In genomic region chr12:53493610-53494391, GRCh38 we compare ENCODE assay signal across 8 cellular contexts. TPM values are rescaled to one million over a fixed set of nuclear protein-coding genes. Genes with fewer than 3 reads are reported as not detected.
DNase-seq lines count a peak whose midpoint lies in the region; ATAC-seq and TF ChIP-seq lines count a peak whose summit lies in the region.

No MANE protein-coding gene starts in this region.

- H3K9ac ChIP-seq in SK-N-SH: peak overlapping the region; percentile 63

- no peaks in the 10 kb centered on the region for H3K9me2 ChIP-seq in SK-N-SH

- TF ChIP-seq EP300 in SK-N-SH (IDR thresholded peaks at IDR 0.05; ENCODE audit: borderline replicate concordance in 1 of 2, low read depth in 1 of 2, low read length in 1 of 2): no peak

- no peaks in the 10 kb centered on the region for H3K27me3 ChIP-seq in SK-N-SH (ENCODE audit: insufficient read depth)

- H3K4me1 Mint-ChIP-seq in activated CD8-positive, alpha-beta T cell treated with anti-CD3 and anti-CD28 coated beads for 36 hours (ENCODE audit: low read depth): peaks cover 30% of the 10 kb centered on the region
- peaks cover 34 to 42% of the 10 kb centered on the region in 2 donors for H3K4me1 Mint-ChIP-seq in immature natural killer cell
- H3K4me1 Mint-ChIP-seq in stimulated activated naive CD8-positive, alpha-beta T cell treated with anti-CD3 and anti-CD28 coated beads, Interleukin-15, amount 100 ng/mL, for 72 hours: peaks cover 43% of the 10 kb centered on the region

- ATAC-seq in SK-N-SH treated with all-trans-retinoic acid at 6 μM for 48 hours: no peak; the same call in 2 of the 3 replicates
- ATAC-seq in activated CD8-positive, alpha-beta T cell treated with anti-CD3 and anti-CD28 coated beads for 36 hours: no peak
- peak; percentile 4 for ATAC-seq in stimulated activated naive CD8-positive, alpha-beta T cell treated with anti-CD3 and anti-CD28 coated beads, Interleukin-15, amount 100 ng/mL, for 72 hours
- no peak for ATAC-seq in GM18498 (IDR thresholded peaks at IDR 0.05; ENCODE audit: unreplicated experiment)

- WGBS in SK-N-SH (ENCODE audit: low lambda C conversion rate): 42% methylated on average over 11 of the region's 11 CpGs

- H3K79me2 ChIP-seq in SK-N-SH (ENCODE audit: insufficient read depth): peaks cover 62% of the 10 kb centered on the region

- no peaks in the 10 kb centered on the region for H3K9me3 ChIP-seq in SK-N-SH

- intact Hi-C loops in activated CD8-positive, alpha-beta T cell treated with anti-CD3 and anti-CD28 coated beads for 36 hours (cut with micrococcal nuclease): no loop called here

- no peaks in the 10 kb centered on the region for H4K20me1 ChIP-seq in SK-N-SH (ENCODE audit: insufficient read depth)

- H3K36me3 Mint-ChIP-seq in activated CD8-positive, alpha-beta T cell treated with anti-CD3 and anti-CD28 coated beads for 36 hours (ENCODE audit: low read depth): no peaks in the 10 kb centered on the region
- no peaks in the 10 kb centered on the region for H3K36me3 Mint-ChIP-seq in immature natural killer cell

- peaks cover 30% of the 10 kb centered on the region for H3F3A ChIP-seq in SK-N-SH (replicated peaks; ENCODE audit: insufficient read depth)

- peak overlapping the region; percentile 47 to 57 for H3K4me3 ChIP-seq in SK-N-SH (ENCODE audit: low read depth in 2 of 2, low read length in 1 of 2)

- H3K27ac ChIP-seq in SK-N-SH (ENCODE audit: low read depth in 2 of 2, low read length in 1 of 2): peak overlapping the region; percentile 63 to 94

- H3K9me3 Mint-ChIP-seq in activated CD8-positive, alpha-beta T cell treated with anti-CD3 and anti-CD28 coated beads for 36 hours: no peaks in the 10 kb centered on the region
- no peaks in the 10 kb centered on the region for H3K9me3 Mint-ChIP-seq in immature natural killer cell
- H3K9me3 Mint-ChIP-seq in stimulated activated naive CD8-positive, alpha-beta T cell treated with anti-CD3 and anti-CD28 coated beads, Interleukin-15, amount 100 ng/mL, for 72 hours: no peaks in the 10 kb centered on the region

- no peaks in the 10 kb centered on the region for H3K27me3 Mint-ChIP-seq in activated CD8-positive, alpha-beta T cell treated with anti-CD3 and anti-CD28 coated beads for 36 hours
- peaks cover 7 to 12% (median 7%) of the 10 kb centered on the region in 3 donors for H3K27me3 Mint-ChIP-seq in immature natural killer cell (ENCODE audit: low read depth in 3 of 3)
- no peaks in the 10 kb centered on the region for H3K27me3 Mint-ChIP-seq in stimulated activated naive CD8-positive, alpha-beta T cell treated with anti-CD3 and anti-CD28 coated beads, Interleukin-15, amount 100 ng/mL, for 72 hours

- peak overlapping the region; percentile 88 for H3K27ac Mint-ChIP-seq in activated CD8-positive, alpha-beta T cell treated with anti-CD3 and anti-CD28 coated beads for 36 hours
- peak overlapping the region; percentile 73 to 94 (median 88) for H3K27ac Mint-ChIP-seq in immature natural killer cell
- peak overlapping the region; percentile 1 to 49 for H3K27ac Mint-ChIP-seq in stimulated activated naive CD8-positive, alpha-beta T cell treated with anti-CD3 and anti-CD28 coated beads, Interleukin-15, amount 100 ng/mL, for 72 hours

- in situ Hi-C loops in ACHN (cut with HindIII; ENCODE audit: low pct_ligation_motif_present, low pct_unique_long_range_greater_than_20kb, low sequenced_read_pairs): no loop called here

- peak overlapping the region; percentile 80 for H3K4me3 Mint-ChIP-seq in activated CD8-positive, alpha-beta T cell treated with anti-CD3 and anti-CD28 coated beads for 36 hours
- peak overlapping the region; percentile 85 to 93 (median 89) for H3K4me3 Mint-ChIP-seq in immature natural killer cell
- peak overlapping the region; percentile 86 to 98 for H3K4me3 Mint-ChIP-seq in stimulated activated naive CD8-positive, alpha-beta T cell treated with anti-CD3 and anti-CD28 coated beads, Interleukin-15, amount 100 ng/mL, for 72 hours

- peak overlapping the region; percentile 80 for H3K4me2 ChIP-seq in SK-N-SH

- no peak for TF ChIP-seq RAD21 in SK-N-SH (IDR thresholded peaks at IDR 0.05; ENCODE audit: low read length)

- peaks cover 3 to 5% of the 10 kb centered on the region in 2 experiments for H3K36me3 ChIP-seq in SK-N-SH (replicated peaks in 1 of 2; ENCODE audit: control insufficient read depth in 1 of 2, insufficient read depth in 2 of 2, low read length in 1 of 2)

- CTCF ChIA-PET in SK-N-SH (lab: Yijun Ruan, JAX): interaction anchor here (0.7 to 1.9 kb wide), 7 partner anchors 12 to 171 kb away, joined by 3 to 10 read pairs (median 4); no protein-coding TSS in a partner anchor
- CTCF ChIA-PET in activated CD8-positive, alpha-beta T cell treated with anti-CD3 and anti-CD28 coated beads for 36 hours (lab: Charles Lee): interaction anchor here (1.1 to 3.6 kb wide), 8 partner anchors 15 to 172 kb away, joined by 3 to 19 read pairs (median 5); partner anchors contain the start of genes AAAS and NPFF

- peaks cover 24 to 43% of the 10 kb centered on the region in 2 experiments for H3K4me1 ChIP-seq in SK-N-SH (ENCODE audit: control insufficient read depth in 1 of 2, insufficient read depth in 2 of 2, low read depth in 1 of 2, low read length in 1 of 2)

- POLR2A ChIA-PET in SK-N-SH (lab: Yijun Ruan, JAX): interaction anchor here (0.9 to 4.5 kb wide), 5 partner anchors 11 to 194 kb away, joined by 3 to 28 read pairs (median 5); partner anchors contain the start of genes AAAS and MYG1
- POLR2A ChIA-PET in activated CD8-positive, alpha-beta T cell treated with anti-CD3 and anti-CD28 coated beads for 36 hours (lab: Charles Lee): interaction anchor here (0.6 to 54.1 kb wide), 4 partner anchors 8 to 413 kb away, joined by 3 to 1494 read pairs (median 4); partner anchors contain the start of genes AAAS, PCBP2 and TARBP2

- H2AFZ ChIP-seq in SK-N-SH (ENCODE audit: low read depth): no peak overlapping the region; the same call in 1 of the 2 replicates

- no peak for TF ChIP-seq CTCF in SK-N-SH (IDR thresholded peaks at IDR 0.05)
- TF ChIP-seq CTCF in activated CD8-positive, alpha-beta T cell treated with anti-CD3 and anti-CD28 coated beads for 36 hours (IDR thresholded peaks at IDR 0.05): no peak

- DNase-seq in SK-N-SH (no peak), immature natural killer cell (no peak), NCI-H2029 (lab: John Stamatoyannopoulos, UW) (no peak), ACHN (no peak)
- no peak for DNase-seq in activated CD8-positive, alpha-beta T cell treated with anti-CD3 and anti-CD28 coated beads for 36 hours
- DNase-seq in stimulated activated naive CD8-positive, alpha-beta T cell treated with anti-CD3 and anti-CD28 coated beads, Interleukin-15, amount 100 ng/mL, for 72 hours: no peak

TF ChIP-seq in SK-N-SH, 30 proteins besides CTCF, POLR2A, EP300 and RAD21 (continues in another document):
- no peak for TF ChIP-seq SIN3A (IDR thresholded peaks at IDR 0.05; ENCODE audit: borderline replicate concordance, low read depth, low read length)
- TF ChIP-seq YY1 (IDR thresholded peaks at IDR 0.05; ENCODE audit: low read depth): no peak

TF ChIP-seq in SK-N-SH treated with all-trans-retinoic acid at 6 μM for 48 hours, 23 proteins besides CTCF, POLR2A, EP300 and RAD21 (continues in another document):
- no peak for TF ChIP-seq TCF4 (CRISPR knock-in tag; IDR thresholded peaks at IDR 0.05; ENCODE audit: borderline replicate concordance)
- no peak for TF ChIP-seq TOX (CRISPR knock-in tag; IDR thresholded peaks at IDR 0.05; ENCODE audit: borderline replicate concordance)
- TF ChIP-seq GLIS3 (CRISPR knock-in tag; IDR thresholded peaks at IDR 0.05): no peak

RNA-seq across cellular contexts. Expression of gene MAP3K12, which starts 5.5 kb away (rescaled TPM):
- 57.6 and 80.9 TPM in 2 replicates for polyA plus RNA-seq in SK-N-SH (2012; rRNA removed)
- 14.1 and 19.6 TPM in 2 replicates for polyA plus RNA-seq in SK-N-SH (2012; cell fraction: cytosol; rRNA removed)
- 412 and 451 TPM in 2 replicates for polyA plus RNA-seq in SK-N-SH (2012; cell fraction: nucleus; rRNA removed)
- total RNA-seq in activated CD8-positive, alpha-beta T cell treated with anti-CD3 and anti-CD28 coated beads for 36 hours: 10 to 100 TPM in 1 of 2 experiments, 1 to 10 TPM in 1; 8.2 to 10.0 TPM
- polyA plus RNA-seq in immature natural killer cell: 1 to 10 TPM in 2 of 3 donors, not detected in 1; 1.2 to 2.7 TPM

RNA-seq across cellular contexts. Expression of gene TARBP2, which starts 7.3 kb away (rescaled TPM):
- polyA plus RNA-seq in SK-N-SH (2012; rRNA removed): 57.8 and 69.8 TPM in 2 replicates
- 21.2 and 31.7 TPM in 2 replicates for polyA plus RNA-seq in SK-N-SH (2012; cell fraction: cytosol; rRNA removed)
- polyA plus RNA-seq in SK-N-SH (2012; cell fraction: nucleus; rRNA removed): 272 and 284 TPM in 2 replicates
- total RNA-seq in activated CD8-positive, alpha-beta T cell treated with anti-CD3 and anti-CD28 coated beads for 36 hours: 10 to 100 TPM; 32.0 to 33.3 TPM
- 10 to 100 TPM; 11.5 to 28.9 (median 28.8) TPM for polyA plus RNA-seq in immature natural killer cell

RNA-seq across cellular contexts. Expression of gene NPFF, which starts 13.5 kb away (rescaled TPM):
- polyA plus RNA-seq in SK-N-SH (2012; rRNA removed): 0.13 TPM in 1 of 2 replicates, not detected in the other
- polyA plus RNA-seq in SK-N-SH (2012; cell fraction: cytosol; rRNA removed): not detected in 2 replicates
- polyA plus RNA-seq in SK-N-SH (2012; cell fraction: nucleus; rRNA removed): 0.40 and 0.66 TPM in 2 replicates
- total RNA-seq in activated CD8-positive, alpha-beta T cell treated with anti-CD3 and anti-CD28 coated beads for 36 hours: not detected
- not detected for polyA plus RNA-seq in immature natural killer cell

RNA-seq across cellular contexts. Expression of gene PCBP2, which starts 41.9 kb away (rescaled TPM):
- 336 and 368 TPM in 2 replicates for polyA plus RNA-seq in SK-N-SH (2012; rRNA removed)
- polyA plus RNA-seq in SK-N-SH (2012; cell fraction: cytosol; rRNA removed): 425 and 586 TPM in 2 replicates
- polyA plus RNA-seq in SK-N-SH (2012; cell fraction: nucleus; rRNA removed): 357 and 676 TPM in 2 replicates
- total RNA-seq in activated CD8-positive, alpha-beta T cell treated with anti-CD3 and anti-CD28 coated beads for 36 hours: 100 to 1,000 TPM; 958 to 973 TPM
- polyA plus RNA-seq in immature natural killer cell: 100 to 1,000 TPM in 1 of 3 donors, 10 to 100 TPM in 2; 79.2 to 102 (median 92.2) TPM

RNA-seq across cellular contexts. Expression of gene PRR13, which starts 52.3 kb away (rescaled TPM):
- polyA plus RNA-seq in SK-N-SH (2012; rRNA removed): 58.5 and 59.3 TPM in 2 replicates
- 62.4 and 69.7 TPM in 2 replicates for polyA plus RNA-seq in SK-N-SH (2012; cell fraction: cytosol; rRNA removed)
- 39.6 and 44.1 TPM in 2 replicates for polyA plus RNA-seq in SK-N-SH (2012; cell fraction: nucleus; rRNA removed)
- total RNA-seq in activated CD8-positive, alpha-beta T cell treated with anti-CD3 and anti-CD28 coated beads for 36 hours: 100 to 1,000 TPM; 167 to 187 TPM
- 1,000 to 10,000 TPM in 1 of 3 donors, 100 to 1,000 TPM in 2; 527 to 1,019 (median 714) TPM for polyA plus RNA-seq in immature natural killer cell

Comparison
In these comparisons a context has a peak if more than half of its experiments do, and no peak if none do; other contexts are left out.
1. H3K27ac Mint-ChIP-seq: peak in every context shown above with its lines; median percentile 88 in immature natural killer cell; 88 in activated CD8-positive, alpha-beta T cell treated with anti-CD3 and anti-CD28 coated beads for 36 hours; 25 in stimulated activated naive CD8-positive, alpha-beta T cell treated with anti-CD3 and anti-CD28 coated beads, Interleukin-15, amount 100 ng/mL, for 72 hours.
2. RNA of gene MAP3K12, which starts 5.5 kb away (polyA plus RNA-seq): 14.1 to 451 TPM in SK-N-SH; 1.2 to 2.7 TPM in immature natural killer cell; every median in the first group is over 4 times any median in the second.
3. Peak in every context shown above with its lines, with median percentiles within 50 percentile points of each other: H3K4me3 Mint-ChIP-seq.